12 cellular contexts compared by ENCODE assay signal in genomic region chr22:23012081-23012622, GRCh38. TPM values are rescaled to one million over a fixed set of nuclear protein-coding genes. Genes with fewer than 3 reads are reported as not detected.
DNase-seq lines count a peak whose midpoint lies in the region; ATAC-seq and TF ChIP-seq lines count a peak whose summit lies in the region.
"Had no signal": no experiment of that assay in that cellular context is flagged by ENCODE, and none has a peak within 500 bp of the region (broad histone marks: within the 10 kb centered on the region; RNA-seq: fewer than 3 reads in every experiment).

No MANE protein-coding gene starts in this region.

- TF ChIP-seq CTCF in GM10266 (IDR thresholded peaks at IDR 0.05; ENCODE audit: control insufficient read depth, insufficient read depth, low read depth, missing control alignments) (no peak), spleen (IDR thresholded peaks at IDR 0.05 in 8 of 11, conservative IDR thresholded peaks at IDR 0.05 in 3 of 11) (no peak)

- no peak overlapping the region for H3K27ac ChIP-seq in spleen

- peaks cover 47% of the 10 kb centered on the region for H3K4me1 Mint-ChIP-seq in activated T-cell treated with anti-CD3 and anti-CD28 coated beads, Interleukin-2, amount 50 U/mL, for 72 hours (ENCODE audit: low read depth)
- H3K4me1 Mint-ChIP-seq: B cell had no signal

- no peak for TF ChIP-seq POLR2A in spleen (IDR thresholded peaks at IDR 0.05)

- peak overlapping the region; percentile 36 for H3K27ac Mint-ChIP-seq in activated T-cell treated with anti-CD3 and anti-CD28 coated beads, Interleukin-2, amount 50 U/mL, for 72 hours
- H3K27ac Mint-ChIP-seq: B cell had no signal

- H3K4me3 Mint-ChIP-seq in activated T-cell treated with anti-CD3 and anti-CD28 coated beads, Interleukin-2, amount 50 U/mL, for 72 hours: peak overlapping the region; percentile 48 to 59
- H3K4me3 Mint-ChIP-seq: B cell had no signal

- H3K36me3 Mint-ChIP-seq in activated T-cell treated with anti-CD3 and anti-CD28 coated beads, Interleukin-2, amount 50 U/mL, for 72 hours (ENCODE audit: insufficient read depth in 2 of 2): no peaks in the 10 kb centered on the region

- 71 to 88% (median 77%) methylated on average over 4 of the region's 4 CpGs for WGBS in spleen, 5 donors

- H3K9me3 Mint-ChIP-seq in activated T-cell treated with anti-CD3 and anti-CD28 coated beads, Interleukin-2, amount 50 U/mL, for 72 hours: no peaks in the 10 kb centered on the region

- H3K9me3 ChIP-seq in spleen: no peaks in the 10 kb centered on the region
- H3K9me3 ChIP-seq: MG63 had no signal

- no peak overlapping the region for H3K4me3 ChIP-seq in spleen
- H3K4me3 ChIP-seq: MG63 had no signal

- H3K27me3 Mint-ChIP-seq in activated T-cell treated with anti-CD3 and anti-CD28 coated beads, Interleukin-2, amount 50 U/mL, for 72 hours (ENCODE audit: low read depth): peaks cover 70% of the 10 kb centered on the region
- H3K27me3 Mint-ChIP-seq: B cell had no signal

- ATAC-seq in HG02798 (IDR thresholded peaks at IDR 0.05; ENCODE audit: poor library complexity, unreplicated experiment): peak; percentile 66
- peak; percentile 91 for ATAC-seq in activated T-cell treated with anti-CD3 and anti-CD28 coated beads, Interleukin-2, amount 50 U/mL, for 72 hours (replicated peaks in 1 of 2)
- ATAC-seq: HCT116 had no signal

- intact Hi-C loops in spleen (cut with DNase I; ENCODE audit: low total_unique reads): no loop called here

- no peaks in the 10 kb centered on the region for H3K4me1 ChIP-seq in spleen

- peak; percentile 50 for DNase-seq in GM10266 (ENCODE audit: extremely low spot score)
- peak; percentile 63 to 75 for DNase-seq in activated T-cell treated with anti-CD3 and anti-CD28 coated beads, Interleukin-2, amount 50 U/mL, for 72 hours
- peak; percentile 59 for DNase-seq in stimulated activated CD4-positive, alpha-beta T cell treated with anti-CD3 and anti-CD28 coated beads, Interleukin-1b, Interleukin-23, amount 100 ng/mL, for 48 hours
- no peak for DNase-seq in SIG-M5 (lab: John Stamatoyannopoulos, UW)
- no peak for DNase-seq in pons (ENCODE audit: low spot score)
- no peak for DNase-seq in anterior cingulate cortex (lab: John Stamatoyannopoulos, UW)
- no peak for DNase-seq in spleen
- DNase-seq: MG63, NCI-H226 had no signal

- no peaks in the 10 kb centered on the region for H3K36me3 ChIP-seq in spleen
- H3K36me3 ChIP-seq: MG63 had no signal

- no peaks in the 10 kb centered on the region for H3K27me3 ChIP-seq in spleen (replicated peaks in 1 of 7)
- H3K27me3 ChIP-seq: MG63 had no signal

RNA-seq across cellular contexts. Expression of gene GNAZ, which starts 58.2 kb away (rescaled TPM):
- total RNA-seq in activated T-cell treated with anti-CD3 and anti-CD28 coated beads, Interleukin-2, amount 50 U/mL, for 72 hours: under 1 TPM; 0.56 to 0.89 TPM
- 10 to 100 TPM in 2 of 7 donors, 1 to 10 TPM in 5; 4.4 to 11.8 (median 7.6) TPM for total RNA-seq in spleen
- polyA plus RNA-seq in spleen: 1 to 10 TPM; 2.3 to 5.7 (median 2.8) TPM

Comparison
In these comparisons a context has a peak if more than half of its experiments do, and no peak if none do; other contexts are left out.
1. DNase-seq: peak in GM10266 (single experiment), activated T-cell treated with anti-CD3 and anti-CD28 coated beads, Interleukin-2, amount 50 U/mL, for 72 hours (2 of 2) and stimulated activated CD4-positive, alpha-beta T cell treated with anti-CD3 and anti-CD28 coated beads, Interleukin-1b, Interleukin-23, amount 100 ng/mL, for 48 hours (single experiment); none in SIG-M5 (single experiment), pons (single experiment), anterior cingulate cortex (0 of 58) and spleen (single experiment).